Comparison of ENCODE assay signal across 12 cellular contexts in the genomic region with DNA sequence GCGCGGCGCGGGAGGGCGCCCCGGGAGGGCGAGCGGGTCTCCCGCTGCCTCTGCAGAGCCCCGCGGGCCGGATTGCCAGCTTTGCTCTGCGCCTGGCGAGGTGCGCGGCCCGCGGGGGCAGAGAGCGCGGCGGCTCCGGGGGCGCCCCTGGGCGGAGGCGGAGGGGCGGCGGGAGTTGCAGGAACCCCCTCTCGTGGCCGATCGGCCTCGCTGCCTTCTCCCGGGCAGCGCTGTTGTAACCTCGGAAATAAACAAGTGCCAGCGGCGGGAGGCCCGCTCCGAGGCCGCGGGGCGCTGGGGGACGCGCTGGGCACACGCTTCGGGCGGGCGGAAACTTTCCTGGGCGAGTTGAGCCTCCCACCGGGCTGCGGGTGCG. TPM values are rescaled to one million over a fixed set of nuclear protein-coding genes. Genes with fewer than 3 reads are reported as not detected.
DNase-seq lines count a peak whose midpoint lies in the region; ATAC-seq, FAIRE-seq and TF ChIP-seq lines count a peak whose summit lies in the region.
"Had no signal": no experiment of that assay in that cellular context is flagged by ENCODE, and none has a peak within 500 bp of the region (broad histone marks: within the 10 kb centered on the region; RNA-seq: fewer than 3 reads in every experiment).

No MANE protein-coding gene starts in this region.

- H3K4me1 ChIP-seq in A549, result peaks cover 14% of the 10 kb centered on the region; the same call in 2 of the 3 replicates
- H3K4me1 ChIP-seq in left lung, result peaks cover 0 to 16% of the 10 kb centered on the region in 2 donors

- ATAC-seq in A549 (peak; percentile 74 to 79), left lung (peak; percentile 44), GM19452 (IDR thresholded peaks at IDR 0.05; ENCODE audit: unreplicated experiment) (no peak)

- H3K9me3 ChIP-seq in A549 (no peaks in the 10 kb centered on the region), left lung (no peaks in the 10 kb centered on the region)

- intact Hi-C loops in left lung (cut with DNase I), result no loop called here

- DNase-seq in A549 (ENCODE audit: low read depth in 1 of 2, low spot score in 1 of 2) (peak; percentile 45 to 60), HFF-Myc (ENCODE audit: extremely low read depth, low read depth) (no peak), coronary artery (ENCODE audit: low spot score) (no peak), left lung (no peak), T-helper 9 cell (no peak), NCI-H510A treated with DMSO at 0.1 percent for 48 hours (lab: John Stamatoyannopoulos, UW) (no peak)
- no peak for DNase-seq in activated CD4-positive, CD25-positive, alpha-beta regulatory T cell treated with anti-CD3 and anti-CD28 coated beads, Interleukin-2, amount 50 U/mL, for 72 hours
- DNase-seq: activated CD8-positive, alpha-beta memory T cell treated with anti-CD3 and anti-CD28 coated beads, Interleukin-2, amount 50 U/mL, for 4 hours; DMS79 had no signal

- H3K4me2 ChIP-seq in A549, result peak overlapping the region; percentile 76

- H3K27ac ChIP-seq in A549 (peak overlapping the region; percentile 71 to 95), coronary artery (no peak overlapping the region), left lung (no peak overlapping the region)

- TF ChIP-seq CTCF in A549 (IDR thresholded peaks at IDR 0.05), result no peak; the same call in 2 of the 3 replicates
- TF ChIP-seq CTCF in HFF-Myc (IDR thresholded peaks at IDR 0.05; ENCODE audit: low read depth, low read length, missing control alignments), result peak; percentile 33
- TF ChIP-seq CTCF in coronary artery (IDR thresholded peaks at IDR 0.05), result no peak
- no peak for TF ChIP-seq CTCF in left lung (IDR thresholded peaks at IDR 0.05)

- CTCF ChIA-PET in A549 (lab: Yijun Ruan, JAX), result interaction anchor here (0.6 to 4.5 kb wide), 17 partner anchors 9 to 1042 kb away, joined by 3 to 32 read pairs (median 4); no protein-coding TSS in a partner anchor

- POLR2A ChIA-PET in A549 (lab: Yijun Ruan, JAX), result interaction anchor here (2.4 kb wide), 1 partner anchor 135 kb away, joined by 20 read pairs; no protein-coding TSS in a partner anchor

- H3K4me3 ChIP-seq in A549, result peak overlapping the region; percentile 76
- H3K4me3 ChIP-seq in HFF-Myc (replicated peaks; ENCODE audit: low read depth, low read length), result peak overlapping the region; percentile 43
- H3K4me3 ChIP-seq in coronary artery, result peak overlapping the region; percentile 63
- H3K4me3 ChIP-seq in left lung, result peak overlapping the region; percentile 11 to 13

- TF ChIP-seq RAD21 in A549 (conservative IDR thresholded peaks at IDR 0.05 in 1 of 2, IDR thresholded peaks at IDR 0.05 in 1 of 2), result peak; percentile 17 to 21; a peak in 1 of 5 replicates

- TF ChIP-seq EP300 in A549 (IDR thresholded peaks at IDR 0.05), result no peak

- no peak for FAIRE-seq in A549 (lab: Jason Lieb, UNC)
- FAIRE-seq: islet of Langerhans had no signal

- peaks cover 44 to 92% of the 10 kb centered on the region in 2 donors for H3K27me3 ChIP-seq in left lung

- no peak for TF ChIP-seq POLR2A in A549 (IDR thresholded peaks at IDR 0.05; ENCODE audit: low read length)

- no peaks in the 10 kb centered on the region for H3K36me3 ChIP-seq in left lung

- WGBS in A549 (ENCODE audit: missing lambda C conversion rate), result 0% methylated on average over 9 of the region's 51 CpGs

TF ChIP-seq in A549, 52 proteins besides CTCF, POLR2A, EP300 and RAD21:
- TF ChIP-seq RFX5 (IDR thresholded peaks at IDR 0.05) (no peak), JUN (IDR thresholded peaks at IDR 0.05) (no peak), NPAS2 (CRISPR knock-in tag; IDR thresholded peaks at IDR 0.05; ENCODE audit: borderline replicate concordance) (no peak), PHF8 (IDR thresholded peaks at IDR 0.05; ENCODE audit: borderline replicate concordance, low read depth) (no peak), TP53 (CRISPR knock-in tag; IDR thresholded peaks at IDR 0.05) (no peak), JUNB (IDR thresholded peaks at IDR 0.05) (no peak), ZSCAN20 (CRISPR knock-in tag; IDR thresholded peaks at IDR 0.05) (no peak), RARB (CRISPR knock-in tag; IDR thresholded peaks at IDR 0.05) (no peak), EHMT2 (IDR thresholded peaks at IDR 0.05; ENCODE audit: low read depth) (no peak), CEBPB (IDR thresholded peaks at IDR 0.05) (no peak)
- TF ChIP-seq, protein P1, sequence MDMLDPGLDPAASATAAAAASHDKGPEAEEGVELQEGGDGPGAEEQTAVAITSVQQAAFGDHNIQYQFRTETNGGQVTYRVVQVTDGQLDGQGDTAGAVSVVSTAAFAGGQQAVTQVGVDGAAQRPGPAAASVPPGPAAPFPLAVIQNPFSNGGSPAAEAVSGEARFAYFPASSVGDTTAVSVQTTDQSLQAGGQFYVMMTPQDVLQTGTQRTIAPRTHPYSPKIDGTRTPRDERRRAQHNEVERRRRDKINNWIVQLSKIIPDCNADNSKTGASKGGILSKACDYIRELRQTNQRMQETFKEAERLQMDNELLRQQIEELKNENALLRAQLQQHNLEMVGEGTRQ (IDR thresholded peaks at IDR 0.05), result no peak
- TF ChIP-seq, protein P2, sequence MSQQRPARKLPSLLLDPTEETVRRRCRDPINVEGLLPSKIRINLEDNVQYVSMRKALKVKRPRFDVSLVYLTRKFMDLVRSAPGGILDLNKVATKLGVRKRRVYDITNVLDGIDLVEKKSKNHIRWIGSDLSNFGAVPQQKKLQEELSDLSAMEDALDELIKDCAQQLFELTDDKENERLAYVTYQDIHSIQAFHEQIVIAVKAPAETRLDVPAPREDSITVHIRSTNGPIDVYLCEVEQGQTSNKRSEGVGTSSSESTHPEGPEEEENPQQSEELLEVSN (IDR thresholded peaks at IDR 0.05; ENCODE audit: borderline replicate concordance, low read depth), result no peak

RNA-seq across cellular contexts. Expression of a gene that starts 1.2 kb away (rescaled TPM):
- polyA plus RNA-seq in A549 (2011; rRNA removed) (3.4 and 3.6 TPM in 2 replicates), A549 (2017; fragmentation: RNase III; extraction: RNeasy Plus Mini Kit Qiagen cat#74134 plus additional on column Dnase treatment) (9.7 to 10.6 TPM (median 10.3 TPM) in 3 replicates)
- 5.6 and 7.7 TPM in 2 replicates for polyA plus RNA-seq in A549 (2012; cell fraction: cytosol; rRNA removed)
- polyA plus RNA-seq in A549 (2012; cell fraction: nucleus; rRNA removed), result 16.8 and 23.8 TPM in 2 replicates
- 10.5 and 12.5 TPM in 2 replicates for polyA minus RNA-seq in A549 (2011; rRNA and poly(A)+ RNA removed)
- total RNA-seq in left lung, result under 1 TPM; 0.24 to 0.93 TPM
- total RNA-seq: NCI-H460 had no signal

Comparison
In these comparisons a context has a peak if more than half of its experiments do, and no peak if none do; other contexts are left out.
1. DNase-seq: peak in A549 (2 of 2); none in HFF-Myc (single experiment), coronary artery (single experiment), left lung (0 of 2), activated CD4-positive, CD25-positive, alpha-beta regulatory T cell treated with anti-CD3 and anti-CD28 coated beads, Interleukin-2, amount 50 U/mL, for 72 hours (single experiment), T-helper 9 cell (single experiment) and NCI-H510A treated with DMSO at 0.1 percent for 48 hours (single experiment).
2. H3K27ac ChIP-seq: peak in A549 (2 of 2); none in coronary artery (0 of 2) and left lung (0 of 2).
3. H3K4me3 ChIP-seq: peak in every context shown above with its lines; median percentile 76 in A549; 63 in coronary artery; 43 in HFF-Myc; 12 in left lung.